8 cellular contexts compared by ENCODE assay signal in the genomic region with DNA sequence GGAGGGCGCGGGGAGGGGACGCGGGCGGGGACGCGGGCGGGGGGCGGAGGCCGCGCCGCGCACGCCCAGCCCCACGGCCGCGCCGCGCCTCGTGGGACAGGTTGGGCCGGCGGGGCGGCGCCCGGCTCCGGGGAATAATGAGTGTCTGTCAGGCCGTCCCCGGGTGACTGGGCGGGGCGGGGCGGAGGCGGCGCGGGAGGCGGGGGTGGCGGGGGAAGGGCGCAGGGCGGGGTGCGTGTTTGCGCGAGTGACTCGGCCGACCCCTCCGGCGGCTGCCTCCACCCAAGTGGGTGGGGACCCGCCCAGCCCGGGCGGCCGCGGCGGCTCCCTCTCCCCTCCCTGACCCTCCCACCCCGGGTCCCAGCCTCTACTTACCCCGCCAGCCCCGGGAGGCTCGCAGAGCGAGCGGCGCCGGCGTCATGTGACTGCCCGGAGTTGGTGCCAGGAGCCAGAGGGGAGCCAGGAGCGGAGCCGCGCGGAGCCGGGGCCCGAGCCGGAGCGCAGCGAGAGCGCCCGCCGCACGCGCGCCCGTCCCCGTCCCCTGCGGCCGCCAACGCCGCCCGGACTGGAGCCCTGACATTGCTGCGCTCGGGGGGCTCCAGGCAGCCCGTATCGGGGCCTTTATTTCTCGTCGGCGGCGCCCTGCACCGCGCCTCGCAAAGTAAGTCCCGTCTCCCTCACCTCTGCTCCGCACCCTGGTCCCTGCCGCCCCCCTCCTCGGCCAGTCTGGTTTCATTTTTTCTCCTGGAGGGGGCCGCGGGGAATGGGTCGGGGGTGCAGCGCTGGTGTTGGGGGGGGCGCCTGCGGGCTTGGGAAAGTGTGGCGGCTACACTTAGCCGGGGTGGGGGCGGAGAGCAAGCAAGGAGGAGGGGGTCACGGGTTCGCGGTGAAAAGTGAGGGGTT. TPM values are rescaled to one million over a fixed set of nuclear protein-coding genes. Genes with fewer than 3 reads are reported as not detected.
DNase-seq lines count a peak whose midpoint lies in the region; ATAC-seq and TF ChIP-seq lines count a peak whose summit lies in the region.

A gene (plus strand): TSS at position 399 of the 903 bp plus-strand sequence. CDS start 16,427 bp downstream, outside the sequence.

- H3K27ac Mint-ChIP-seq in CD4-positive, CD25-positive, alpha-beta regulatory T cell, result peak within 1 kb of the TSS; percentile 94 to 99 (median 94)

- peaks cover 48% of the 10 kb centered on the region for H3K4me1 ChIP-seq in CD4-positive, CD25-positive, alpha-beta regulatory T cell (ENCODE audit: control insufficient read depth, insufficient read depth, low read length, poor library complexity, severe bottlenecking)
- H3K4me1 ChIP-seq in NT2/D1 (ENCODE audit: insufficient read depth, insufficient read length) (no peaks in the 10 kb centered on the region), mesodermal cell (ENCODE audit: control insufficient read depth, insufficient read depth, low read length, poor library complexity, severe bottlenecking) (peaks cover 9% of the 10 kb centered on the region)

- no peak for TF ChIP-seq CTCF in HL-60 (IDR thresholded peaks at IDR 0.05; ENCODE audit: insufficient read depth, low read length)

- DNase-seq in CD4-positive, CD25-positive, alpha-beta regulatory T cell, result peak; percentile 90 to 95 (median 93)
- peak; percentile 52 to 87 for DNase-seq in HL-60 (ENCODE audit: low read depth in 1 of 2, low spot score in 1 of 2)
- no peak for DNase-seq in NT2/D1 (ENCODE audit: low read depth, low spot score)
- DNase-seq in activated CD8-positive, alpha-beta memory T cell treated with anti-CD3 and anti-CD28 coated beads, Interleukin-2, amount 50 U/mL, for 4 hours, result peak; percentile 90
- DNase-seq in stimulated activated CD8-positive, alpha-beta memory T cell treated with anti-CD3 and anti-CD28 coated beads, Interleukin-15, amount 100 ng/mL, for 24 hours (ENCODE audit: low read depth), result peak; percentile 66

- H3K36me3 ChIP-seq in CD4-positive, CD25-positive, alpha-beta regulatory T cell (ENCODE audit: control insufficient read depth, insufficient read depth, low read length), result no peaks in the 10 kb centered on the region
- H3K36me3 ChIP-seq in NT2/D1 (ENCODE audit: insufficient read depth, insufficient read length, low read length), result no peaks in the 10 kb centered on the region
- peaks cover 8% of the 10 kb centered on the region for H3K36me3 ChIP-seq in mesodermal cell (ENCODE audit: control insufficient read depth, insufficient read depth, low read length)

- 0% methylated on average over 43 to 78 of the region's 110 CpGs for WGBS in mesodermal cell (ENCODE audit: insufficient coverage in 2 of 2), 2 experiments

- H3K36me3 Mint-ChIP-seq in CD4-positive, CD25-positive, alpha-beta regulatory T cell, result peaks cover 13% of the 10 kb centered on the region

- peak within 1 kb of the TSS; percentile 90 for H3K27ac ChIP-seq in CD4-positive, CD25-positive, alpha-beta regulatory T cell (ENCODE audit: insufficient read depth, low read length, poor library complexity, severe bottlenecking)
- H3K27ac ChIP-seq in HL-60 (replicated peaks) (peak within 1 kb of the TSS; percentile 94), mesodermal cell (ENCODE audit: low read depth, low read length, severe bottlenecking) (peak within 1 kb of the TSS; percentile 95)

- peaks cover 0 to 2% (median 0%) of the 10 kb centered on the region in 7 donors for H3K9me3 Mint-ChIP-seq in CD4-positive, CD25-positive, alpha-beta regulatory T cell

- no peaks in the 10 kb centered on the region for H3K9me3 ChIP-seq in CD4-positive, CD25-positive, alpha-beta regulatory T cell (ENCODE audit: control insufficient read depth in 2 of 2, low read length in 2 of 2)
- H3K9me3 ChIP-seq in NT2/D1 (ENCODE audit: insufficient read depth, low read length), result no peaks in the 10 kb centered on the region; the same call in 1 of the 2 replicates
- H3K9me3 ChIP-seq in mesodermal cell (ENCODE audit: control insufficient read depth, low read length), result peaks cover 5% of the 10 kb centered on the region

- peak within 1 kb of the TSS; percentile 96 for H3K4me3 ChIP-seq in CD4-positive, CD25-positive, alpha-beta regulatory T cell (ENCODE audit: low read depth, low read length)
- H3K4me3 ChIP-seq in HL-60 (replicated peaks; ENCODE audit: insufficient read depth, low read length), result peak within 1 kb of the TSS; percentile 84
- peak within 1 kb of the TSS; percentile 60 for H3K4me3 ChIP-seq in NT2/D1 (ENCODE audit: insufficient read length, low read depth)
- peak within 1 kb of the TSS; percentile 89 for H3K4me3 ChIP-seq in mesodermal cell (ENCODE audit: extremely low read depth, insufficient read depth, low read length, poor library complexity, severe bottlenecking)

- H3K4me1 Mint-ChIP-seq in CD4-positive, CD25-positive, alpha-beta regulatory T cell, result peaks cover 7 to 70% (median 56%) of the 10 kb centered on the region in 4 donors

- H3K27me3 ChIP-seq in CD4-positive, CD25-positive, alpha-beta regulatory T cell (ENCODE audit: control insufficient read depth, insufficient read depth, low read length), result no peaks in the 10 kb centered on the region
- H3K27me3 ChIP-seq in HL-60 (ENCODE audit: insufficient read depth, poor library complexity, severe bottlenecking), result no peaks in the 10 kb centered on the region
- peaks cover 2% of the 10 kb centered on the region for H3K27me3 ChIP-seq in NT2/D1 (ENCODE audit: insufficient read depth, insufficient read length)

- in situ Hi-C loops in endometrial microvascular endothelial cells (cut with HindIII; ENCODE audit: inconsistent ontology term, low pct_unique_long_range_greater_than_20kb, low sequenced_read_pairs), result no loop called here

- ATAC-seq in CD4-positive, CD25-positive, alpha-beta regulatory T cell (ENCODE audit: low read depth in 2 of 2), result peak; percentile 85 to 86
- peak; percentile 64 for ATAC-seq in GM19467 (IDR thresholded peaks at IDR 0.05; ENCODE audit: unreplicated experiment)

- peaks cover 15% of the 10 kb centered on the region for H3K27me3 Mint-ChIP-seq in CD4-positive, CD25-positive, alpha-beta regulatory T cell

- peak within 1 kb of the TSS; percentile 83 for H3K9ac ChIP-seq in NT2/D1 (ENCODE audit: insufficient read length, low read depth)

- H3K4me3 Mint-ChIP-seq in CD4-positive, CD25-positive, alpha-beta regulatory T cell, result peak within 1 kb of the TSS; percentile 90 to 99 (median 94)

RNA-seq across cellular contexts. Expression of the gene that starts here (rescaled TPM):
- total RNA-seq in CD4-positive, CD25-positive, alpha-beta regulatory T cell, result 126 TPM
- polyA plus RNA-seq in CD4-positive, CD25-positive, alpha-beta regulatory T cell, result 10 to 100 TPM; 74.9 to 89.6 (median 83.7) TPM
- total RNA-seq in endometrial microvascular endothelial cells (ENCODE audit: inconsistent ontology term), result 26.8 TPM
- polyA plus RNA-seq in mesodermal cell (2013, experiment 1 of 2), result 55.0 TPM
- 50.2 TPM for polyA plus RNA-seq in mesodermal cell (2013, experiment 2 of 2)
